19 cellular contexts compared by ENCODE assay signal in genomic region chr17:17963066-17963465, GRCh38. TPM values are rescaled to one million over a fixed set of nuclear protein-coding genes. Genes with fewer than 3 reads are reported as not detected.
"Had no signal": no experiment of that assay in that cellular context is flagged by ENCODE, and none has a peak within 500 bp of the region (broad histone marks: within the 10 kb centered on the region; RNA-seq: fewer than 3 reads in every experiment).

No MANE protein-coding gene starts in this region.

- ATAC-seq: heart left ventricle; right cardiac atrium; stimulated activated naive CD8-positive, alpha-beta T cell treated with anti-CD3 and anti-CD28 coated beads, Interleukin-15, amount 100 ng/mL, for 72 hours had no signal

- H3K9me3 ChIP-seq: heart left ventricle, prostate gland had no signal

- H3K4me3 ChIP-seq: coronary artery, heart left ventricle, neural progenitor cell, prostate gland, SK-N-MC had no signal

- DNase-seq: activated CD4-positive, alpha-beta memory T cell treated with anti-CD3 and anti-CD28 coated beads for 36 hours; activated CD4-positive, alpha-beta T cell treated with anti-CD3 and anti-CD28 coated beads for 1 hour; activated naive CD4-positive, alpha-beta T cell; activated T-cell treated with anti-CD3 and anti-CD28 coated beads for 4 hours; brain microvascular endothelial cell; central memory CD4-positive, alpha-beta T cell; erythroblast; heart left ventricle; kidney glomerular epithelial cell; right cardiac atrium; stimulated activated CD4-positive, alpha-beta T cell treated with anti-CD3 and anti-CD28 coated beads, Interleukin-4, amount 100 ng/mL, for 1 hour; stimulated activated naive CD8-positive, alpha-beta T cell treated with anti-CD3 and anti-CD28 coated beads, Interleukin-15, amount 100 ng/mL, for 72 hours; WERI-Rb-1 had no signal

- H3K36me3 ChIP-seq: brain microvascular endothelial cell, neural progenitor cell, prostate gland, WERI-Rb-1 had no signal

- H3K27ac ChIP-seq: brain microvascular endothelial cell, coronary artery, heart left ventricle, neural progenitor cell, prostate gland, SK-N-MC, WERI-Rb-1 had no signal

- H3K27me3 ChIP-seq: brain microvascular endothelial cell, heart left ventricle, neural progenitor cell had no signal

RNA-seq across cellular contexts. Expression of gene DRC3, which starts 9.6 kb away (rescaled TPM):
- total RNA-seq: activated T-helper 1 cell treated with anti-CD3 and anti-CD28 coated beads, Interleukin-12 subunit alpha, Interleukin-12 subunit beta, Interleukin-2, Interleukin-4 antibody, amounts not matched to agents 30 ng/mL and 10 ng/mL and 1 ng/mL, durations not matched to agents 14 hours and 24 hours and 36 hours; T-helper 2 cell treated with Interferon-gamma antibody and Interleukin-4, amounts not matched to agents 100 ng/mL and 5 ng/mL, for 36 hours had no signal
